In genomic region chr1:81811757-81812371, GRCh38 we compare ENCODE assay signal across 10 cellular contexts. TPM values are rescaled to one million over a fixed set of nuclear protein-coding genes. Genes with fewer than 3 reads are reported as not detected.
DNase-seq lines count a peak whose midpoint lies in the region; ATAC-seq and TF ChIP-seq lines count a peak whose summit lies in the region.
"Had no signal": no experiment of that assay in that cellular context is flagged by ENCODE, and none has a peak within 500 bp of the region (broad histone marks: within the 10 kb centered on the region; RNA-seq: fewer than 3 reads in every experiment).

No MANE protein-coding gene starts in this region.

- H3K4me3 ChIP-seq in epithelial cell of proximal tubule (ENCODE audit: low read depth, low read length): no peak overlapping the region
- H3K4me3 ChIP-seq in psoas muscle: no peak overlapping the region
- no peak overlapping the region for H3K4me3 ChIP-seq in aorta (ENCODE audit: low read length in 2 of 2)
- H3K4me3 ChIP-seq: vagina had no signal

- intact Hi-C loops in psoas muscle (cut with DNase I): no loop called here
- intact Hi-C loops in aorta (cut with DNase I): no loop called here

- H3K36me3 ChIP-seq in psoas muscle (ENCODE audit: insufficient read depth in 1 of 2, low read depth in 1 of 2) (no peaks in the 10 kb centered on the region), aorta (ENCODE audit: control insufficient read depth in 1 of 2, insufficient read depth in 2 of 2, low read length in 1 of 2) (no peaks in the 10 kb centered on the region)
- H3K36me3 ChIP-seq: vagina had no signal

- H3K27ac ChIP-seq in psoas muscle (no peak overlapping the region), aorta (ENCODE audit: low read depth in 1 of 2, low read length in 2 of 2) (no peak overlapping the region)
- H3K27ac ChIP-seq: vagina had no signal

- peak; percentile 43 for TF ChIP-seq CTCF in epithelial cell of proximal tubule (conservative IDR thresholded peaks at IDR 0.05; ENCODE audit: low read depth, low read length)
- TF ChIP-seq CTCF in psoas muscle (IDR thresholded peaks at IDR 0.05): peak; percentile 11

- peak; percentile 16 for DNase-seq in NCI-H748 (lab: John Stamatoyannopoulos, UW; ENCODE audit: unreplicated experiment)
- DNase-seq in NCI-H748 treated with DMSO at 0.1 percent for 48 hours (lab: John Stamatoyannopoulos, UW): no peak
- DNase-seq in OCI-M1 (lab: John Stamatoyannopoulos, UW): peak; percentile 11
- DNase-seq in epithelial cell of proximal tubule (ENCODE audit: low read depth): no peak
- no peak for DNase-seq in psoas muscle
- no peak for DNase-seq in A172 (ENCODE audit: low spot score)
- no peak for DNase-seq in T-helper 1 cell
- DNase-seq in aorta: no peak
- DNase-seq: NK-92 treated with Interleukin-12 subunit alpha and Interleukin-12 subunit beta, amount 100 ng/mL, for 24 hours had no signal

- H3K9me3 ChIP-seq in psoas muscle (no peaks in the 10 kb centered on the region), aorta (ENCODE audit: control insufficient read depth, low read length) (no peaks in the 10 kb centered on the region)
- H3K9me3 ChIP-seq: vagina had no signal

- H3K27me3 ChIP-seq in psoas muscle (ENCODE audit: insufficient read depth in 3 of 3, low read length in 2 of 3) (no peaks in the 10 kb centered on the region), aorta (ENCODE audit: control insufficient read depth in 1 of 2, insufficient read depth in 2 of 2, low read length in 1 of 2) (no peaks in the 10 kb centered on the region)
- H3K27me3 ChIP-seq: vagina had no signal

- ATAC-seq in psoas muscle (no peak), aorta (ENCODE audit: low FRiP score) (no peak)

- WGBS in psoas muscle, 3 donors: 69 to 73% (median 71%) methylated on average over 3 of the region's 3 CpGs
- WGBS in aorta, 2 donors: 52 to 55% methylated on average over 3 of the region's 3 CpGs

- peaks cover 9% of the 10 kb centered on the region for H3K4me1 ChIP-seq in psoas muscle
- peaks cover 0 to 3% of the 10 kb centered on the region in 2 donors for H3K4me1 ChIP-seq in aorta (ENCODE audit: control insufficient read depth in 1 of 2, insufficient read depth in 2 of 2, low read length in 2 of 2)

RNA-seq across cellular contexts. Expression of gene ADGRL2, which starts 11.1 kb away (rescaled TPM):
- 21.6 and 22.4 TPM in 2 replicates for total RNA-seq in epithelial cell of proximal tubule
- total RNA-seq in psoas muscle: 10 to 100 TPM in 2 of 4 donors, 1 to 10 TPM in 2; 5.0 to 13.2 (median 9.7) TPM
- 1 to 10 TPM; 5.1 to 7.2 (median 5.7) TPM for polyA plus RNA-seq in psoas muscle
- 52.3 and 53.0 TPM in 2 replicates for total RNA-seq in A172 (2014; rRNA removed; shearing (Covaris generic))
- 10 to 100 TPM; 53.4 to 62.7 TPM for total RNA-seq in aorta
- 10 to 100 TPM in 1 of 2 donors, 1 to 10 TPM in 1; 5.6 to 20.6 TPM for polyA plus RNA-seq in aorta

Comparison
In these comparisons a context has a peak if more than half of its experiments do, and no peak if none do; other contexts are left out.
1. DNase-seq: peak in NCI-H748 (single experiment) and OCI-M1 (single experiment); none in NCI-H748 treated with DMSO at 0.1 percent for 48 hours (single experiment), epithelial cell of proximal tubule (single experiment), psoas muscle (0 of 2), A172 (single experiment), T-helper 1 cell (0 of 5) and aorta (0 of 2).